15 cellular contexts compared by ENCODE assay signal in the genomic region with DNA sequence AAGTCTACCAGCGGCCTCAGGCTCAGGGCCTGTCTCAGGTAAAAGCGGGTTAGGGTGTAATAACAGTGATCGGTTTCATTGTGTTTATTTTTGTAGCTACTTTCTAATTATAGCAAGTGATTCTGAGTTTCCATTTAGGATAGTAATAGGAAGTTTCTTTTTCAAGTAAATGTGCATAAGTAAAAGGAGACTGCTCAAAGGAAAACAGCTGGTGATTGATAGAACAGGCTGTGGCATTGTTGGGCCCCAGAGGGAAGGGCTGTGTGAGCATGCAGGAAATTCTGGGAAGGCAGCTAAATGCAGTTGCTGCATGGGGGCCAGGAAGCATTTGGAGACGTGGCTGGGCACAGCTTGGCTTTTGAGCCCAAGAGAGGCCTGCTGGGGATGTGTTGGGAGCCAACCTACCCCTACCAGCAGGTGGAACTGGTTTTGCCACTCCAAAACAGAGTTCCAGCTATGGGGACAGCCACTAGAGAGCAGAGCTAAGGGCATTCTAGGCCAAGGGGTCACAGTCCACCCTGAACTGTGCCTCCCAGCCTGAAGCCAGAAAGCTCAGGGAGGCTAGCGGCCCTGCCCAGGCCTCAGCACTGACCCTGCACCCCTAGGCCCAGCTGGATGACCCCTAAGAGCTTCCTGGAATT. TPM values are rescaled to one million over a fixed set of nuclear protein-coding genes. Genes with fewer than 3 reads are reported as not detected.
A peak's percentile ranks its signal among the peaks of the same experiment; 100 is the strongest.
DNase-seq lines count a peak whose midpoint lies in the region; ATAC-seq, FAIRE-seq and TF ChIP-seq lines count a peak whose summit lies in the region.
"Had no signal": no experiment of that assay in that cellular context is flagged by ENCODE, and none has a peak within 500 bp of the region (broad histone marks: within the 10 kb centered on the region; RNA-seq: fewer than 3 reads in every experiment).

No MANE protein-coding gene starts in this region.

- peaks cover 4% of the 10 kb centered on the region for H3K9me3 Mint-ChIP-seq in CD4-positive, alpha-beta T cell
- H3K9me3 Mint-ChIP-seq in HFFc6, result peaks cover 24% of the 10 kb centered on the region
- peaks cover 19% of the 10 kb centered on the region for H3K9me3 Mint-ChIP-seq in nephron

- H3K27me3 Mint-ChIP-seq in CD4-positive, alpha-beta T cell, result no peaks in the 10 kb centered on the region
- H3K27me3 Mint-ChIP-seq in HFFc6 (ENCODE audit: insufficient read depth) (peaks cover 7% of the 10 kb centered on the region), nephron (ENCODE audit: low read depth) (peaks cover 5% of the 10 kb centered on the region)

- H3K27me3 ChIP-seq in CD4-positive, alpha-beta T cell (ENCODE audit: control insufficient read depth, insufficient read depth, low read length), result no peaks in the 10 kb centered on the region
- no peaks in the 10 kb centered on the region for H3K27me3 ChIP-seq in effector memory CD4-positive, alpha-beta T cell (replicated peaks; ENCODE audit: control insufficient read depth, insufficient read depth, low read length, poor library complexity, severe bottlenecking)

- no peak overlapping the region for H3K4me3 ChIP-seq in effector memory CD4-positive, alpha-beta T cell (ENCODE audit: insufficient read depth, low read depth, low read length, poor library complexity, severe bottlenecking)
- H3K4me3 ChIP-seq: GM23248, sigmoid colon had no signal

- peak overlapping the region; percentile 55 for H3K27ac ChIP-seq in CD4-positive, alpha-beta T cell (ENCODE audit: low read depth, low read length)
- H3K27ac ChIP-seq in effector memory CD4-positive, alpha-beta T cell (ENCODE audit: insufficient read depth, low read length, poor library complexity, severe bottlenecking), result peak overlapping the region; percentile 1
- H3K27ac ChIP-seq: GM23248, KMS-11 had no signal

- peaks cover 53% of the 10 kb centered on the region for H3K4me1 Mint-ChIP-seq in CD4-positive, alpha-beta T cell (ENCODE audit: low read depth)
- H3K4me1 Mint-ChIP-seq in HFFc6 (ENCODE audit: low read depth) (peaks cover 6% of the 10 kb centered on the region; the same call in 1 of the 2 replicates), nephron (peaks cover 27% of the 10 kb centered on the region)

- CTCF ChIA-PET in CD4-positive, alpha-beta T cell (lab: Charles Lee), result interaction anchor here (1.1 to 7.5 kb wide), 7 partner anchors 9 to 601 kb away, joined by 3 to 62 read pairs (median 10); a partner anchor contains a TSS

- peaks cover 59% of the 10 kb centered on the region for H3K36me3 Mint-ChIP-seq in CD4-positive, alpha-beta T cell (ENCODE audit: low read depth)
- peaks cover 21% of the 10 kb centered on the region for H3K36me3 Mint-ChIP-seq in HFFc6 (ENCODE audit: low read depth)
- H3K36me3 Mint-ChIP-seq in nephron (ENCODE audit: low read depth), result peaks cover 13% of the 10 kb centered on the region

- H3K4me1 ChIP-seq in effector memory CD4-positive, alpha-beta T cell (ENCODE audit: control insufficient read depth, insufficient read depth, low read length, poor library complexity, severe bottlenecking), result peaks cover 17% of the 10 kb centered on the region

- ATAC-seq in CD4-positive, alpha-beta T cell (ENCODE audit: poor library complexity), result no peak
- ATAC-seq in GM21529 (IDR thresholded peaks at IDR 0.05; ENCODE audit: unreplicated experiment), result no peak
- ATAC-seq in GM19467 (IDR thresholded peaks at IDR 0.05; ENCODE audit: unreplicated experiment), result no peak

- DNase-seq in CD4-positive, alpha-beta T cell, result no peak
- DNase-seq in HFFc6 (no peak), D721Med (ENCODE audit: insufficient read length, low spot score) (no peak), HPDE6-E6E7 (ENCODE audit: extremely low spot score) (no peak)
- no peak for DNase-seq in effector memory CD4-positive, alpha-beta T cell
- DNase-seq: activated CD4-positive, alpha-beta T cell treated with anti-CD3 and anti-CD28 coated beads, Interleukin-2, amount 50 U/mL, for 48 hours; DND-41; GM23248; mesenchymal stem cell; sigmoid colon; stimulated activated CD8-positive, alpha-beta memory T cell treated with anti-CD3 and anti-CD28 coated beads, Interleukin-4, amount 100 ng/mL, for 48 hours had no signal

- POLR2A ChIA-PET in CD4-positive, alpha-beta T cell (lab: Charles Lee), result interaction anchor here (1.1 to 12.3 kb wide), 5 partner anchors 13 to 138 kb away, joined by 5 to 174 read pairs (median 16); a partner anchor contains a TSS

- peaks cover 19% of the 10 kb centered on the region for H3K9me3 ChIP-seq in CD4-positive, alpha-beta T cell (ENCODE audit: control insufficient read depth, low read length)
- H3K9me3 ChIP-seq in effector memory CD4-positive, alpha-beta T cell (ENCODE audit: control insufficient read depth, low read length), result peaks cover 13% of the 10 kb centered on the region

- H3K27ac Mint-ChIP-seq in CD4-positive, alpha-beta T cell, result peak overlapping the region; percentile 78
- H3K27ac Mint-ChIP-seq in HFFc6, result no peak overlapping the region
- H3K27ac Mint-ChIP-seq in nephron, result peak overlapping the region; percentile 57 to 77 (median 75)

- H3K4me3 Mint-ChIP-seq in CD4-positive, alpha-beta T cell, result no peak overlapping the region
- H3K4me3 Mint-ChIP-seq in HFFc6 (no peak overlapping the region), nephron (peak overlapping the region in 1 of 3 experiments; percentile 2)

- no peak for FAIRE-seq in D721Med (lab: Jason Lieb, UNC)

- no peak for TF ChIP-seq CTCF in CD4-positive, alpha-beta T cell (IDR thresholded peaks at IDR 0.05)
- TF ChIP-seq CTCF in HFFc6 (IDR thresholded peaks at IDR 0.05) (0 out of 2 replicates have a peak, but pooled peaks have one; percentile 8), nephron (IDR thresholded peaks at IDR 0.05; ENCODE audit: unreplicated experiment in 3 of 3) (no peak), D721Med (IDR thresholded peaks at IDR 0.05; ENCODE audit: insufficient read depth, missing control alignments) (no peak)

- intact Hi-C loops in CD4-positive, alpha-beta T cell (cut with DNase I, micrococcal nuclease), result loop anchor here (2.0 to 10.0 kb wide), 5 partner anchors 138 to 644 kb away; a partner anchor contains a TSS

- H3K36me3 ChIP-seq in effector memory CD4-positive, alpha-beta T cell (ENCODE audit: control insufficient read depth, insufficient read depth, low read length), result peaks cover 22% of the 10 kb centered on the region
- H3K36me3 ChIP-seq: sigmoid colon had no signal

RNA-seq across cellular contexts. Expression of a gene that starts 12.6 kb away (rescaled TPM):
- total RNA-seq in CD4-positive, alpha-beta T cell, result 10 to 100 TPM; 26.6 TPM
- not detected for total RNA-seq in HFFc6 (2021; fragmentation: NEBNext Ultra II Directional; extraction: Animal tissue kit (Norgen Biotek cat#: 25700))
- total RNA-seq: GM23248 had no signal

RNA-seq across cellular contexts. Expression of a gene that starts 24.9 kb away (rescaled TPM):
- total RNA-seq in CD4-positive, alpha-beta T cell, result 1 to 10 TPM; 4.5 to 5.3 TPM
- total RNA-seq in HFFc6 (2021; fragmentation: NEBNext Ultra II Directional; extraction: Animal tissue kit (Norgen Biotek cat#: 25700)), result not detected
- total RNA-seq: GM23248 had no signal

Comparison
In these comparisons a context has a peak if more than half of its experiments do, and no peak if none do; other contexts are left out.
1. RNA of a gene that starts 12.6 kb away (total RNA-seq): 26.6 TPM in CD4-positive, alpha-beta T cell; not detected in HFFc6; every median in the first group is over 10 times any median in the second.
2. RNA of a gene that starts 24.9 kb away (total RNA-seq): 4.5 to 5.3 TPM in CD4-positive, alpha-beta T cell; not detected in HFFc6; every median in the first group is over 4 times any median in the second.